Comparison of ENCODE assay signal across 8 cellular contexts in the genomic region with DNA sequence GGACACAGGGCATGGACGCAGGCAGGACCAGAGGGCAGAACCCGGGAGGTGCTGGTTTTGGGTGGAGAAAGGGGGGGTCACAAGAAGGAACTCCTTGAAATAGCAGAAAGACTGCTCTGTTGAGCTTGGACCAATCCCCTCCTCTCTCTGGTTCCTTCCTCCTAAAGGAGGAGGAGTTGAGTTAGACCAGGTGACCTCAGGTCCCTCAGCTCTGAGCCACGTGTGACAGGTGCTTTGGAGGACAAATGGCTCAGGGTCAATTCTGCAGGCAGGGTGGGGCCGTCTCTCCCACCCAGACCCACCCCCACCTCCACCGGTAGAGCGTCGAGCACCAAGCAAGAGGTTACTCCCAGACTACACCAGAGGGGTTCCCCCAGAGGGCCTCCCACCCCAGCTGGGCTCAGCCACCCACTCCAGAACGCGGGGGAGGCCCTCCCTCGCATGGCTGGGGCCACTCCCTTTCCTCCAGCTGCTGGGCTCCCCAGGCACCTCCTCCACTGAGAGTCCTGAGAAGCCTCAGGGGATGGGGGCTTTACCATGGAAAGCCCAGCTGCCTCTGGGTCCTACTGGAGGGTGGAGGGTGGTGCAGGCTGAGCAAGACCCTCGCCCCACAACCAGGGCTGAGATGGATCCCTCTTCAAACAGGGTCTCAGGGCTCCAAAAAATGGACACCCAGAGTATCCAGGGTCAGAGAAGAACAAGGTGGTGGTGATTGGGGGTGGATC. TPM values are rescaled to one million over a fixed set of nuclear protein-coding genes. Genes with fewer than 3 reads are reported as not detected.
DNase-seq lines count a peak whose midpoint lies in the region; ATAC-seq and TF ChIP-seq lines count a peak whose summit lies in the region.

No MANE protein-coding gene starts in this region.

- peak overlapping the region; percentile 75 for H3K4me3 Mint-ChIP-seq in central memory CD8-positive, alpha-beta T cell

- peak overlapping the region; percentile 81 to 93 for H3K27ac ChIP-seq in testis

- peaks cover 26% of the 10 kb centered on the region for H3K36me3 Mint-ChIP-seq in central memory CD8-positive, alpha-beta T cell (ENCODE audit: insufficient read depth)

- H3K27ac Mint-ChIP-seq in central memory CD8-positive, alpha-beta T cell (ENCODE audit: low read depth) = no peak overlapping the region

- H3K36me3 ChIP-seq in testis (ENCODE audit: low read depth, missing control alignments) = no peaks in the 10 kb centered on the region

- TF ChIP-seq POLR2A in lower leg skin (IDR thresholded peaks at IDR 0.05) (no peak), testis (IDR thresholded peaks at IDR 0.05) (no peak)

- peaks cover 23% of the 10 kb centered on the region for H3K4me1 Mint-ChIP-seq in central memory CD8-positive, alpha-beta T cell

- no peaks in the 10 kb centered on the region for H3K27me3 ChIP-seq in testis

- H3K4me3 ChIP-seq in lower leg skin (ENCODE audit: low read depth, poor library complexity, severe bottlenecking) (peak overlapping the region; percentile 77), testis (peak overlapping the region; percentile 75 to 82)

- H3K9me3 ChIP-seq in testis = no peaks in the 10 kb centered on the region

- 18 to 23% methylated on average over 6 to 8 of the region's 11 CpGs for WGBS in lower leg skin, 2 donors
- WGBS in testis, 2 donors = 13 to 18% methylated on average over 6 to 11 of the region's 11 CpGs

- no peaks in the 10 kb centered on the region for H3K9me3 Mint-ChIP-seq in central memory CD8-positive, alpha-beta T cell

- TF ChIP-seq CTCF in lower leg skin (IDR thresholded peaks at IDR 0.05) = no peak
- peak in 1 of 3 experiments; percentile 31 for TF ChIP-seq CTCF in testis (IDR thresholded peaks at IDR 0.05)

- DNase-seq in CD1c-positive myeloid dendritic cell (ENCODE audit: extremely low spot score) (peak; percentile 39), GM19238 (ENCODE audit: insufficient read length, low spot score) (peak; percentile 90), HuH-7 (ENCODE audit: low spot score) (peak; percentile 51), T follicular helper cell (ENCODE audit: low read depth) (peak; percentile 48), lower leg skin (ENCODE audit: low spot score in 2 of 2) (peak in 1 of 2 donors; percentile 93), testis (peak; percentile 68), NCI-H128 (lab: John Stamatoyannopoulos, UW; ENCODE audit: unreplicated experiment) (no peak)
- peak in 1 of 2 donors; percentile 41 for DNase-seq in central memory CD8-positive, alpha-beta T cell (ENCODE audit: low spot score in 2 of 2)

- peak; percentile 42 for ATAC-seq in central memory CD8-positive, alpha-beta T cell (replicated peaks; ENCODE audit: extremely low read depth, poor library complexity, severe bottlenecking)

- peaks cover 37% of the 10 kb centered on the region for H3K4me1 ChIP-seq in testis

- no peaks in the 10 kb centered on the region for H3K27me3 Mint-ChIP-seq in central memory CD8-positive, alpha-beta T cell

- intact Hi-C loops in lower leg skin (cut with DNase I; ENCODE audit: low total_unique reads) = no loop called here
- intact Hi-C loops in testis (cut with DNase I; ENCODE audit: low total_unique reads) = no loop called here

RNA-seq across cellular contexts. Expression of a gene that starts 7.7 kb away (rescaled TPM):
- total RNA-seq in lower leg skin (100 to 1,000 TPM in 1 of 4 donors, 10 to 100 TPM in 3; 71.3 to 101 (median 84.8) TPM), testis (10 to 100 TPM; 45.0 to 68.3 TPM)
- 49.2 TPM for polyA plus RNA-seq in testis (ENCODE audit: insufficient read depth, low read depth, low replicate concordance)

RNA-seq across cellular contexts. Expression of a gene that starts 28.7 kb away (rescaled TPM):
- 10 to 100 TPM; 48.2 to 70.0 (median 50.7) TPM for total RNA-seq in lower leg skin
- 10 to 100 TPM; 68.4 to 79.1 TPM for total RNA-seq in testis
- polyA plus RNA-seq in testis (ENCODE audit: insufficient read depth, low read depth, low replicate concordance) = 45.7 TPM

RNA-seq across cellular contexts. Expression of a gene that starts 31.7 kb away (rescaled TPM):
- 100 to 1,000 TPM; 101 to 172 (median 134) TPM for total RNA-seq in lower leg skin
- 10 to 100 TPM; 83.4 to 87.8 TPM for total RNA-seq in testis
- 81.2 TPM for polyA plus RNA-seq in testis (ENCODE audit: insufficient read depth, low read depth, low replicate concordance)
